Comparison of ENCODE assay signal across 2 cellular contexts in genomic region chr4:89506866-89507494, GRCh38.
TF ChIP-seq lines count a peak whose summit lies in the region.

No MANE protein-coding gene starts in this region.

TF ChIP-seq in IMR-90, 13 proteins besides CTCF, POLR2A, EP300 and RAD21:
- TF ChIP-seq NFE2L2 (IDR thresholded peaks at IDR 0.05; ENCODE audit: low read depth, low read length) (peak; percentile 79; the same call in 1 of the 2 replicates), RCOR1 (IDR thresholded peaks at IDR 0.05; ENCODE audit: insufficient replicate concordance, low read length) (no peak)

TF ChIP-seq in endothelial cell of umbilical vein, 7 proteins besides CTCF, POLR2A, EP300 and RAD21:
- TF ChIP-seq GATA2 (IDR thresholded peaks at IDR 0.05; ENCODE audit: insufficient read depth, insufficient read length, low read depth, low read length) (peak; percentile 36), EZH2 (IDR thresholded peaks at IDR 0.05; ENCODE audit: borderline replicate concordance, low read depth, low read length, severe bottlenecking) (no peak), FOS (IDR thresholded peaks at IDR 0.05; ENCODE audit: borderline replicate concordance, insufficient read depth, low read length) (peak; percentile 20)
